In genomic region chr2:23924589-23925359, GRCh38 we compare ENCODE assay signal across 8 cellular contexts. TPM values are rescaled to one million over a fixed set of nuclear protein-coding genes. Genes with fewer than 3 reads are reported as not detected.
DNase-seq lines count a peak whose midpoint lies in the region; ATAC-seq and TF ChIP-seq lines count a peak whose summit lies in the region.

No MANE protein-coding gene starts in this region.

- TF ChIP-seq EP300 in upper lobe of left lung (IDR thresholded peaks at IDR 0.05) = no peak

- peaks cover 59% of the 10 kb centered on the region for H3K4me1 Mint-ChIP-seq in activated naive CD4-positive, alpha-beta T cell treated with anti-CD3 and anti-CD28 coated beads, Interleukin-2, amount 50 U/mL, for 24 hours
- peaks cover 49% of the 10 kb centered on the region for H3K4me1 Mint-ChIP-seq in activated CD8-positive, alpha-beta T cell treated with anti-CD3 and anti-CD28 coated beads, Interleukin-2, amount 10 ng/mL, durations not matched to agents 7 days and 5 days (ENCODE audit: low read depth)

- no peaks in the 10 kb centered on the region for H3K36me3 ChIP-seq in upper lobe of left lung

- CTCF ChIA-PET in activated CD8-positive, alpha-beta T cell treated with anti-CD3 and anti-CD28 coated beads, Interleukin-2, amount 10 ng/mL, durations not matched to agents 7 days and 5 days (lab: Charles Lee) = interaction anchor here (1.2 to 5.2 kb wide), 10 partner anchors 15 to 158 kb away, joined by 3 to 83 read pairs (median 11); partner anchors contain the start of genes SF3B6, TP53I3, UBXN2A and WDCP

- peak overlapping the region in 3 of 4 donors; percentile 98 to 99 (median 99) for H3K27ac ChIP-seq in upper lobe of left lung

- H3K27ac Mint-ChIP-seq in activated naive CD4-positive, alpha-beta T cell treated with anti-CD3 and anti-CD28 coated beads, Interleukin-2, amount 50 U/mL, for 24 hours = no peak overlapping the region
- peak overlapping the region; percentile 99 for H3K27ac Mint-ChIP-seq in activated CD8-positive, alpha-beta T cell treated with anti-CD3 and anti-CD28 coated beads, Interleukin-2, amount 10 ng/mL, durations not matched to agents 7 days and 5 days

- no peaks in the 10 kb centered on the region for H3K27me3 Mint-ChIP-seq in activated naive CD4-positive, alpha-beta T cell treated with anti-CD3 and anti-CD28 coated beads, Interleukin-2, amount 50 U/mL, for 24 hours
- H3K27me3 Mint-ChIP-seq in activated CD8-positive, alpha-beta T cell treated with anti-CD3 and anti-CD28 coated beads, Interleukin-2, amount 10 ng/mL, durations not matched to agents 7 days and 5 days (ENCODE audit: low read depth) = no peaks in the 10 kb centered on the region

- peaks cover 22 to 35% (median 27%) of the 10 kb centered on the region in 4 donors for H3K4me1 ChIP-seq in upper lobe of left lung

- no peak for DNase-seq in activated naive CD4-positive, alpha-beta T cell treated with Interleukin-2 at 50 U/mL for 16 hours
- DNase-seq in activated CD8-positive, alpha-beta T cell treated with anti-CD3 and anti-CD28 coated beads, Interleukin-2, amount 10 ng/mL, durations not matched to agents 7 days and 5 days = no peak
- peak; percentile 13 for DNase-seq in kidney glomerular epithelial cell (lab: John Stamatoyannopoulos, UW)
- DNase-seq in upper lobe of left lung = no peak
- no peak for DNase-seq in DMS79 (lab: John Stamatoyannopoulos, UW)

- H3K4me3 ChIP-seq in upper lobe of left lung = peak overlapping the region in 1 of 4 donors; percentile 68

- peak overlapping the region; percentile 99 for H3K4me3 Mint-ChIP-seq in activated naive CD4-positive, alpha-beta T cell treated with anti-CD3 and anti-CD28 coated beads, Interleukin-2, amount 50 U/mL, for 24 hours
- peak overlapping the region; percentile 98 for H3K4me3 Mint-ChIP-seq in activated CD8-positive, alpha-beta T cell treated with anti-CD3 and anti-CD28 coated beads, Interleukin-2, amount 10 ng/mL, durations not matched to agents 7 days and 5 days

- WGBS in upper lobe of left lung, 2 donors = 37 to 39% methylated on average over 7 of the region's 7 CpGs

- no peak for TF ChIP-seq POLR2A in upper lobe of left lung (IDR thresholded peaks at IDR 0.05)

- no peak for TF ChIP-seq CTCF in upper lobe of left lung (IDR thresholded peaks at IDR 0.05)

- H3K27me3 ChIP-seq in upper lobe of left lung = no peaks in the 10 kb centered on the region

- no peaks in the 10 kb centered on the region for H3K36me3 Mint-ChIP-seq in activated naive CD4-positive, alpha-beta T cell treated with anti-CD3 and anti-CD28 coated beads, Interleukin-2, amount 50 U/mL, for 24 hours
- peaks cover 9% of the 10 kb centered on the region for H3K36me3 Mint-ChIP-seq in activated CD8-positive, alpha-beta T cell treated with anti-CD3 and anti-CD28 coated beads, Interleukin-2, amount 10 ng/mL, durations not matched to agents 7 days and 5 days (ENCODE audit: low read depth)

- no peaks in the 10 kb centered on the region for H3K9me3 ChIP-seq in upper lobe of left lung

- POLR2A ChIA-PET in activated CD8-positive, alpha-beta T cell treated with anti-CD3 and anti-CD28 coated beads, Interleukin-2, amount 10 ng/mL, durations not matched to agents 7 days and 5 days (lab: Charles Lee) = interaction anchor here (3.0 to 4.3 kb wide), 6 partner anchors 7 to 159 kb away, joined by 15 to 145 read pairs (median 23); partner anchors contain the start of genes SF3B6, TP53I3, UBXN2A and WDCP

- no peak for ATAC-seq in activated CD8-positive, alpha-beta T cell treated with anti-CD3 and anti-CD28 coated beads, Interleukin-2, amount 10 ng/mL, durations not matched to agents 7 days and 5 days
- ATAC-seq in upper lobe of left lung (ENCODE audit: low FRiP score in 2 of 2) = no peak
- ATAC-seq in GM18861 (IDR thresholded peaks at IDR 0.05; ENCODE audit: unreplicated experiment) = no peak
- ATAC-seq in HG02938 (IDR thresholded peaks at IDR 0.05; ENCODE audit: unreplicated experiment) = no peak

- H3K9me3 Mint-ChIP-seq in activated naive CD4-positive, alpha-beta T cell treated with anti-CD3 and anti-CD28 coated beads, Interleukin-2, amount 50 U/mL, for 24 hours = no peaks in the 10 kb centered on the region
- no peaks in the 10 kb centered on the region for H3K9me3 Mint-ChIP-seq in activated CD8-positive, alpha-beta T cell treated with anti-CD3 and anti-CD28 coated beads, Interleukin-2, amount 10 ng/mL, durations not matched to agents 7 days and 5 days (ENCODE audit: insufficient read depth)

RNA-seq across cellular contexts. Expression of gene ATAD2B, which starts 2.1 kb away (rescaled TPM):
- total RNA-seq in activated CD8-positive, alpha-beta T cell treated with anti-CD3 and anti-CD28 coated beads, Interleukin-2, amount 10 ng/mL, durations not matched to agents 7 days and 5 days = 10 to 100 TPM; 28.2 to 32.0 TPM
- 10 to 100 TPM; 17.8 to 51.3 (median 25.3) TPM for total RNA-seq in upper lobe of left lung

RNA-seq across cellular contexts. Expression of gene UBXN2A, which starts 15.5 kb away (rescaled TPM):
- 10 to 100 TPM; 13.0 to 14.3 TPM for total RNA-seq in activated CD8-positive, alpha-beta T cell treated with anti-CD3 and anti-CD28 coated beads, Interleukin-2, amount 10 ng/mL, durations not matched to agents 7 days and 5 days
- total RNA-seq in upper lobe of left lung = 10 to 100 TPM in 3 of 6 donors, 1 to 10 TPM in 3; 6.3 to 16.8 (median 10.5) TPM
